ENCODE assay signal across 10 cellular contexts in genomic region chr7:24283900-24284698, GRCh38. TPM values are rescaled to one million over a fixed set of nuclear protein-coding genes. Genes with fewer than 3 reads are reported as not detected.
DNase-seq lines count a peak whose midpoint lies in the region; ATAC-seq, FAIRE-seq and TF ChIP-seq lines count a peak whose summit lies in the region.
"Had no signal": no experiment of that assay in that cellular context is flagged by ENCODE, and none has a peak within 500 bp of the region (broad histone marks: within the 10 kb centered on the region; RNA-seq: fewer than 3 reads in every experiment).

Gene NPY, plus strand, starts transcription at chr7:24284190. Its CDS starts 1,051 bp downstream, at chr7:24285241.

- peak in 1 of 5 donors; percentile 4 for DNase-seq in CD4-positive, alpha-beta memory T cell
- peak in 1 of 6 donors; percentile 64 for DNase-seq in pancreas
- DNase-seq in colonic mucosa, result no peak
- no peak for DNase-seq in NCI-H446 (lab: John Stamatoyannopoulos, UW)

- H3K4me1 ChIP-seq in CD4-positive, alpha-beta memory T cell (ENCODE audit: insufficient read depth, low read length), result peaks cover 17% of the 10 kb centered on the region
- peaks cover 23% of the 10 kb centered on the region for H3K4me1 ChIP-seq in HUES48 (ENCODE audit: control insufficient read depth, insufficient read depth, low read length)
- H3K4me1 ChIP-seq in pancreas, result peaks cover 0 to 3% (median 0%) of the 10 kb centered on the region in 3 donors
- no peaks in the 10 kb centered on the region for H3K4me1 ChIP-seq in colonic mucosa

- 3% methylated on average over 59 to 73 of the region's 73 CpGs for WGBS in pancreas, 2 donors

- H3K27me3 ChIP-seq in CD4-positive, alpha-beta memory T cell (ENCODE audit: insufficient read depth, low read length), result peaks cover 24% of the 10 kb centered on the region
- peaks cover 70% of the 10 kb centered on the region for H3K27me3 ChIP-seq in HUES48 (ENCODE audit: control insufficient read depth, insufficient read depth, low read length)
- H3K27me3 ChIP-seq in pancreas, result peaks cover 0 to 32% (median 5%) of the 10 kb centered on the region in 4 donors
- peaks cover 26% of the 10 kb centered on the region for H3K27me3 ChIP-seq in colonic mucosa

- H3K27ac ChIP-seq in CD4-positive, alpha-beta memory T cell (ENCODE audit: low read depth, low read length), result no peak within 1 kb of the TSS
- H3K27ac ChIP-seq in HUES48 (ENCODE audit: low read depth, low read length) (no peak within 1 kb of the TSS), pancreas (no peak within 1 kb of the TSS), colonic mucosa (no peak within 1 kb of the TSS)

- CTCF ChIA-PET in CD4-positive, alpha-beta memory T cell (lab: Charles Lee; ENCODE audit: partially characterized antibody), result no interaction called here

- POLR2A ChIA-PET in CD4-positive, alpha-beta memory T cell (lab: Charles Lee; ENCODE audit: partially characterized antibody), result no interaction called here

- no peaks in the 10 kb centered on the region for H3K9me3 ChIP-seq in CD4-positive, alpha-beta memory T cell (ENCODE audit: control insufficient read depth in 1 of 2, low read length in 2 of 2)
- no peaks in the 10 kb centered on the region for H3K9me3 ChIP-seq in HUES48 (ENCODE audit: control insufficient read depth, insufficient read depth, low read length)
- H3K9me3 ChIP-seq in pancreas, result no peaks in the 10 kb centered on the region
- H3K9me3 ChIP-seq in colonic mucosa, result no peaks in the 10 kb centered on the region

- TF ChIP-seq CTCF in brain (conservative IDR thresholded peaks at IDR 0.05) (no peak), pancreas (IDR thresholded peaks at IDR 0.05) (no peak), colonic mucosa (IDR thresholded peaks at IDR 0.05) (no peak)

- no peak for FAIRE-seq in pancreas (lab: Jason Lieb, UNC)
- FAIRE-seq: keratinocyte had no signal

- peak within 1 kb of the TSS; percentile 30 to 88 (median 74) for H3K4me3 Mint-ChIP-seq in CD4-positive, alpha-beta memory T cell
- peak within 1 kb of the TSS; percentile 80 to 92 (median 84) for H3K4me3 Mint-ChIP-seq in brain

- peaks cover 6 to 20% (median 12%) of the 10 kb centered on the region in 4 donors for H3K4me1 Mint-ChIP-seq in CD4-positive, alpha-beta memory T cell
- peaks cover 5% of the 10 kb centered on the region for H3K4me1 Mint-ChIP-seq in brain

- no peaks in the 10 kb centered on the region for H3K36me3 ChIP-seq in CD4-positive, alpha-beta memory T cell (ENCODE audit: insufficient read depth, low read length)
- H3K36me3 ChIP-seq in HUES48 (ENCODE audit: control insufficient read depth, insufficient read depth, low read length), result no peaks in the 10 kb centered on the region
- no peaks in the 10 kb centered on the region for H3K36me3 ChIP-seq in pancreas
- no peaks in the 10 kb centered on the region for H3K36me3 ChIP-seq in colonic mucosa

- H3K4me3 ChIP-seq in CD4-positive, alpha-beta memory T cell (ENCODE audit: low read length in 2 of 2), result no peak within 1 kb of the TSS
- H3K4me3 ChIP-seq in HUES48 (ENCODE audit: low read depth, low read length), result peak within 1 kb of the TSS; percentile 62
- H3K4me3 ChIP-seq in pancreas, result peak within 1 kb of the TSS in 1 of 4 donors; percentile 30
- H3K4me3 ChIP-seq in colonic mucosa, result no peak within 1 kb of the TSS

- no peaks in the 10 kb centered on the region for H3K9me3 Mint-ChIP-seq in CD4-positive, alpha-beta memory T cell
- peaks cover 0 to 8% (median 0%) of the 10 kb centered on the region in 5 experiments for H3K9me3 Mint-ChIP-seq in brain

- H3K9ac ChIP-seq in HUES48 (ENCODE audit: low read depth, low read length) (no peak within 1 kb of the TSS), colonic mucosa (ENCODE audit: low read depth in 2 of 2, low read length in 2 of 2) (no peak within 1 kb of the TSS)

- peak in 3 of 4 donors; percentile 40 to 56 (median 45) for ATAC-seq in pancreas
- no peak for ATAC-seq in HG02840 (IDR thresholded peaks at IDR 0.05; ENCODE audit: low FRiP score, unreplicated experiment)
- no peak for ATAC-seq in HG03460 (IDR thresholded peaks at IDR 0.05; ENCODE audit: unreplicated experiment)

- no peaks in the 10 kb centered on the region for H3K36me3 Mint-ChIP-seq in CD4-positive, alpha-beta memory T cell
- H3K36me3 Mint-ChIP-seq in brain, result no peaks in the 10 kb centered on the region

- H3K27ac Mint-ChIP-seq in CD4-positive, alpha-beta memory T cell, result no peak within 1 kb of the TSS
- H3K27ac Mint-ChIP-seq in brain, result peak within 1 kb of the TSS in 2 of 5 experiments; percentile 36 to 89

- intact Hi-C loops in CD4-positive, alpha-beta memory T cell (cut with micrococcal nuclease), result no loop called here
- intact Hi-C loops in pancreas (cut with DNase I) (no loop called here), colonic mucosa (cut with DNase I) (no loop called here)

- H3K27me3 Mint-ChIP-seq in CD4-positive, alpha-beta memory T cell, result peaks cover 24% of the 10 kb centered on the region in 2 donors
- H3K27me3 Mint-ChIP-seq in brain, result peaks cover 33% of the 10 kb centered on the region

RNA-seq across cellular contexts. Expression of gene NPY, which starts in this region (rescaled TPM):
- total RNA-seq in CD4-positive, alpha-beta memory T cell, result not detected
- polyA plus RNA-seq in CD4-positive, alpha-beta memory T cell, result not detected
- polyA plus RNA-seq in brain (ENCODE audit: insufficient read depth, low read depth, low replicate concordance) (9.0 TPM), pancreas (10 to 100 TPM; 35.7 to 58.7 TPM)
- total RNA-seq in pancreas (1 to 10 TPM in 2 of 6 donors, under 1 TPM in 3, not detected in 1; 0.37 to 9.7 (median 0.82) TPM), colonic mucosa (not detected)
- total RNA-seq: activated CD8-positive, alpha-beta memory T cell treated with anti-CD3 and anti-CD28 coated beads for 36 hours had no signal
- polyA plus RNA-seq: keratinocyte had no signal

Comparison
In these comparisons a context has a peak if more than half of its experiments do, and no peak if none do; other contexts are left out.
1. ATAC-seq: peak in pancreas (3 of 4); none in HG02840 (single experiment) and HG03460 (single experiment).